Comparison of ENCODE assay signal across 8 cellular contexts in genomic region chr10:32376780-32377179, GRCh38. TPM values are rescaled to one million over a fixed set of nuclear protein-coding genes. Genes with fewer than 3 reads are reported as not detected.
DNase-seq lines count a peak whose midpoint lies in the region; ATAC-seq, FAIRE-seq and TF ChIP-seq lines count a peak whose summit lies in the region.

No MANE protein-coding gene starts in this region.

- H3K9me3 ChIP-seq in kidney (ENCODE audit: control insufficient read depth in 1 of 2, low read length in 2 of 2): no peaks in the 10 kb centered on the region
- H3K9me3 ChIP-seq in tibial nerve: no peaks in the 10 kb centered on the region

- H3K4me1 ChIP-seq in kidney (ENCODE audit: control insufficient read depth in 1 of 2, insufficient read depth in 1 of 2, low read depth in 1 of 2, low read length in 2 of 2): no peaks in the 10 kb centered on the region
- peaks cover 0 to 39% (median 22%) of the 10 kb centered on the region in 4 donors for H3K4me1 ChIP-seq in tibial nerve

- TF ChIP-seq POLR2A in tibial nerve (IDR thresholded peaks at IDR 0.05): no peak

- no peak for FAIRE-seq in kidney (lab: Jason Lieb, UNC)

- peaks cover 39% of the 10 kb centered on the region for H3K4me1 Mint-ChIP-seq in activated T-cell treated with anti-CD3 and anti-CD28 coated beads, Interleukin-2, amount 50 U/mL, for 24 hours (ENCODE audit: low read depth)
- H3K4me1 Mint-ChIP-seq in activated T-cell treated with anti-CD3 and anti-CD28 coated beads, Interleukin-2, amount 50 U/mL, for 4 hours (ENCODE audit: low read depth): peaks cover 32% of the 10 kb centered on the region
- H3K4me1 Mint-ChIP-seq in activated T-helper 1 cell treated with anti-CD3 and anti-CD28 coated beads, Interleukin-12 subunit alpha, Interleukin-12 subunit beta, Interleukin-2, Interleukin-4 antibody, amounts not matched to agents 30 ng/mL and 10 ng/mL and 1 ng/mL, durations not matched to agents 14 hours and 24 hours and 36 hours (ENCODE audit: low read depth): peaks cover 34% of the 10 kb centered on the region

- H3K36me3 Mint-ChIP-seq in activated T-cell treated with anti-CD3 and anti-CD28 coated beads, Interleukin-2, amount 50 U/mL, for 24 hours (ENCODE audit: low read depth): peaks cover 9% of the 10 kb centered on the region
- H3K36me3 Mint-ChIP-seq in activated T-cell treated with anti-CD3 and anti-CD28 coated beads, Interleukin-2, amount 50 U/mL, for 4 hours (ENCODE audit: insufficient read depth): peaks cover 3% of the 10 kb centered on the region
- H3K36me3 Mint-ChIP-seq in activated T-helper 1 cell treated with anti-CD3 and anti-CD28 coated beads, Interleukin-12 subunit alpha, Interleukin-12 subunit beta, Interleukin-2, Interleukin-4 antibody, amounts not matched to agents 30 ng/mL and 10 ng/mL and 1 ng/mL, durations not matched to agents 14 hours and 24 hours and 36 hours (ENCODE audit: low read depth): peaks cover 4% of the 10 kb centered on the region

- peak overlapping the region; percentile 64 to 80 for H3K9ac ChIP-seq in kidney (ENCODE audit: low read length in 2 of 2)

- H3K27ac ChIP-seq in kidney (ENCODE audit: low read depth in 2 of 2, low read length in 2 of 2): no peak overlapping the region
- peak overlapping the region; percentile 50 to 95 (median 87) for H3K27ac ChIP-seq in tibial nerve

- peak overlapping the region; percentile 96 for H3K4me3 ChIP-seq in kidney (ENCODE audit: low read length in 2 of 2)
- H3K4me3 ChIP-seq in tibial nerve: peak overlapping the region; percentile 53 to 86 (median 70)

- no peaks in the 10 kb centered on the region for H3K36me3 ChIP-seq in kidney (ENCODE audit: control insufficient read depth in 1 of 2, insufficient read depth in 2 of 2, low read length in 2 of 2)
- no peaks in the 10 kb centered on the region for H3K36me3 ChIP-seq in tibial nerve

- intact Hi-C loops in activated T-helper 1 cell treated with anti-CD3 and anti-CD28 coated beads, Interleukin-12 subunit alpha, Interleukin-12 subunit beta, Interleukin-2, Interleukin-4 antibody, amounts not matched to agents 30 ng/mL and 10 ng/mL and 1 ng/mL, durations not matched to agents 14 hours and 24 hours and 36 hours (cut with micrococcal nuclease): loop anchor here (1.0 to 5.0 kb wide), 4 partner anchors 132 to 761 kb away; partner anchors contain the start of genes ITGB1 and KIF5B
- intact Hi-C loops in kidney (cut with DNase I): no loop called here

- peak overlapping the region; percentile 89 for H3K27ac Mint-ChIP-seq in activated T-cell treated with anti-CD3 and anti-CD28 coated beads, Interleukin-2, amount 50 U/mL, for 24 hours
- peak overlapping the region; percentile 71 for H3K27ac Mint-ChIP-seq in activated T-helper 1 cell treated with anti-CD3 and anti-CD28 coated beads, Interleukin-12 subunit alpha, Interleukin-12 subunit beta, Interleukin-2, Interleukin-4 antibody, amounts not matched to agents 30 ng/mL and 10 ng/mL and 1 ng/mL, durations not matched to agents 14 hours and 24 hours and 36 hours

- WGBS in tibial nerve, 2 donors: 3 to 7% methylated on average over 3 of the region's 3 CpGs

- no peak overlapping the region for H3K4me3 Mint-ChIP-seq in activated T-cell treated with anti-CD3 and anti-CD28 coated beads, Interleukin-2, amount 50 U/mL, for 24 hours
- no peak overlapping the region for H3K4me3 Mint-ChIP-seq in activated T-cell treated with anti-CD3 and anti-CD28 coated beads, Interleukin-2, amount 50 U/mL, for 4 hours
- H3K4me3 Mint-ChIP-seq in activated T-helper 1 cell treated with anti-CD3 and anti-CD28 coated beads, Interleukin-12 subunit alpha, Interleukin-12 subunit beta, Interleukin-2, Interleukin-4 antibody, amounts not matched to agents 30 ng/mL and 10 ng/mL and 1 ng/mL, durations not matched to agents 14 hours and 24 hours and 36 hours: no peak overlapping the region

- H3K9me3 Mint-ChIP-seq in activated T-cell treated with anti-CD3 and anti-CD28 coated beads, Interleukin-2, amount 50 U/mL, for 24 hours: no peaks in the 10 kb centered on the region
- peaks cover 3% of the 10 kb centered on the region for H3K9me3 Mint-ChIP-seq in activated T-cell treated with anti-CD3 and anti-CD28 coated beads, Interleukin-2, amount 50 U/mL, for 4 hours
- H3K9me3 Mint-ChIP-seq in activated T-helper 1 cell treated with anti-CD3 and anti-CD28 coated beads, Interleukin-12 subunit alpha, Interleukin-12 subunit beta, Interleukin-2, Interleukin-4 antibody, amounts not matched to agents 30 ng/mL and 10 ng/mL and 1 ng/mL, durations not matched to agents 14 hours and 24 hours and 36 hours: peaks cover 5% of the 10 kb centered on the region

- no peak for DNase-seq in activated T-cell treated with anti-CD3 and anti-CD28 coated beads, Interleukin-2, amount 50 U/mL, for 24 hours
- DNase-seq in activated T-cell treated with anti-CD3 and anti-CD28 coated beads, Interleukin-2, amount 50 U/mL, for 4 hours: no peak
- DNase-seq in activated T-helper 1 cell treated with anti-CD3 and anti-CD28 coated beads, Interleukin-12 subunit alpha, Interleukin-12 subunit beta, Interleukin-2, Interleukin-4 antibody, amounts not matched to agents 30 ng/mL and 10 ng/mL and 1 ng/mL, durations not matched to agents 14 hours and 24 hours and 36 hours (ENCODE audit: low spot score): no peak
- DNase-seq in kidney (no peak), tibial nerve (ENCODE audit: low spot score in 2 of 2) (no peak), COLO829 (ENCODE audit: low spot score) (no peak)
- no peak for DNase-seq in stimulated activated CD4-positive, alpha-beta T cell treated with anti-CD3 and anti-CD28 coated beads, Interleukin-15, amount 100 ng/mL, for 24 hours

- no peak for TF ChIP-seq EP300 in tibial nerve (IDR thresholded peaks at IDR 0.05)

- TF ChIP-seq CTCF in kidney (IDR thresholded peaks at IDR 0.05; ENCODE audit: borderline replicate concordance, extremely low read depth, insufficient read depth) (no peak), tibial nerve (IDR thresholded peaks at IDR 0.05) (no peak)

- ATAC-seq in activated T-cell treated with anti-CD3 and anti-CD28 coated beads, Interleukin-2, amount 50 U/mL, for 4 hours: no peak
- ATAC-seq in GM21447 (IDR thresholded peaks at IDR 0.05; ENCODE audit: unreplicated experiment): no peak

- no peaks in the 10 kb centered on the region for H3K27me3 Mint-ChIP-seq in activated T-cell treated with anti-CD3 and anti-CD28 coated beads, Interleukin-2, amount 50 U/mL, for 24 hours
- no peaks in the 10 kb centered on the region for H3K27me3 Mint-ChIP-seq in activated T-cell treated with anti-CD3 and anti-CD28 coated beads, Interleukin-2, amount 50 U/mL, for 4 hours (ENCODE audit: low read depth)
- no peaks in the 10 kb centered on the region for H3K27me3 Mint-ChIP-seq in activated T-helper 1 cell treated with anti-CD3 and anti-CD28 coated beads, Interleukin-12 subunit alpha, Interleukin-12 subunit beta, Interleukin-2, Interleukin-4 antibody, amounts not matched to agents 30 ng/mL and 10 ng/mL and 1 ng/mL, durations not matched to agents 14 hours and 24 hours and 36 hours (ENCODE audit: insufficient read depth)

- H3K27me3 ChIP-seq in tibial nerve: no peaks in the 10 kb centered on the region

RNA-seq across cellular contexts. Expression of gene EPC1, which starts 29.8 kb away (rescaled TPM):
- total RNA-seq in activated T-cell treated with anti-CD3 and anti-CD28 coated beads, Interleukin-2, amount 50 U/mL, for 4 hours: 10 to 100 TPM; 44.9 to 53.5 (median 46.0) TPM
- 36.5 and 37.8 TPM in 2 replicates for total RNA-seq in activated T-helper 1 cell treated with anti-CD3 and anti-CD28 coated beads, Interleukin-12 subunit alpha, Interleukin-12 subunit beta, Interleukin-2, Interleukin-4 antibody, amounts not matched to agents 30 ng/mL and 10 ng/mL and 1 ng/mL, durations not matched to agents 14 hours and 24 hours and 36 hours
- total RNA-seq in kidney (42.6 TPM), tibial nerve (10 to 100 TPM; 47.5 to 72.8 (median 62.7) TPM)
- polyA plus RNA-seq in kidney (ENCODE audit: insufficient read depth, low read depth, low replicate concordance): 12.3 TPM

Comparison
In these comparisons a context has a peak if more than half of its experiments do, and no peak if none do; other contexts are left out.
1. H3K27ac ChIP-seq: peak in tibial nerve (4 of 4); none in kidney (0 of 2).